In genomic region chr16:31988595-31989581, GRCh38 we compare ENCODE assay signal across 8 cellular contexts.
DNase-seq lines count a peak whose midpoint lies in the region; ATAC-seq, FAIRE-seq and TF ChIP-seq lines count a peak whose summit lies in the region.
"Not testable (repeated sequence)": the region's sequence is repeated elsewhere in the genome, so short reads cannot be mapped to it uniquely, and the experiment has no call there.

No MANE protein-coding gene starts in this region.

- H3K4me1 Mint-ChIP-seq in activated B cell treated with CpG ODN at 0.5 μM for 24 hours; activated naive CD8-positive, alpha-beta T cell treated with anti-CD3 and anti-CD28 coated beads, Interleukin-2, amount 10 ng/mL, durations not matched to agents 7 days and 5 days; stimulated activated effector memory CD8-positive, alpha-beta T cell treated with anti-CD3 and anti-CD28 coated beads, Interleukin-12 subunit alpha, Interleukin-12 subunit beta, amount 100 ng/mL, for 72 hours: not testable (repeated sequence)

- not testable (repeated sequence) for H3K27me3 Mint-ChIP-seq in activated B cell treated with CpG ODN at 0.5 μM for 24 hours; activated naive CD8-positive, alpha-beta T cell treated with anti-CD3 and anti-CD28 coated beads, Interleukin-2, amount 10 ng/mL, durations not matched to agents 7 days and 5 days

- POLR2A ChIA-PET in activated B cell treated with CpG ODN at 0.5 μM for 24 hours (lab: Charles Lee); activated naive CD8-positive, alpha-beta T cell treated with anti-CD3 and anti-CD28 coated beads, Interleukin-2, amount 10 ng/mL, durations not matched to agents 7 days and 5 days (lab: Charles Lee); HepG2 (lab: Yijun Ruan, JAX): not testable (repeated sequence)

- H3K27ac Mint-ChIP-seq in activated B cell treated with CpG ODN at 0.5 μM for 24 hours; activated naive CD8-positive, alpha-beta T cell treated with anti-CD3 and anti-CD28 coated beads, Interleukin-2, amount 10 ng/mL, durations not matched to agents 7 days and 5 days; stimulated activated effector memory CD8-positive, alpha-beta T cell treated with anti-CD3 and anti-CD28 coated beads, Interleukin-12 subunit alpha, Interleukin-12 subunit beta, amount 100 ng/mL, for 72 hours: not testable (repeated sequence)

- not testable (repeated sequence) for H3K36me3 ChIP-seq in HepG2 (replicated peaks in 1 of 2; ENCODE audit: control insufficient read depth in 1 of 2, insufficient read depth in 2 of 2, low read length in 2 of 2)

- not testable (repeated sequence) for H3K27me3 ChIP-seq in HepG2 (ENCODE audit: control insufficient read depth in 1 of 2, insufficient read depth in 2 of 2, low read length in 2 of 2)

- WGBS in HepG2 (ENCODE audit: low lambda C conversion rate), result 17% methylated on average over 3 of the region's 23 CpGs

- H3K27ac ChIP-seq in HepG2 (ENCODE audit: extremely low read length, insufficient read depth, low read length), result not testable (repeated sequence)

- not testable (repeated sequence) for TF ChIP-seq RAD21 in HepG2 (CRISPR knock-in tag; IDR thresholded peaks at IDR 0.05)

- not testable (repeated sequence) for H3K4me3 Mint-ChIP-seq in activated B cell treated with CpG ODN at 0.5 μM for 24 hours; activated naive CD8-positive, alpha-beta T cell treated with anti-CD3 and anti-CD28 coated beads, Interleukin-2, amount 10 ng/mL, durations not matched to agents 7 days and 5 days; stimulated activated effector memory CD8-positive, alpha-beta T cell treated with anti-CD3 and anti-CD28 coated beads, Interleukin-12 subunit alpha, Interleukin-12 subunit beta, amount 100 ng/mL, for 72 hours

- ATAC-seq in GM18867 (IDR thresholded peaks at IDR 0.05; ENCODE audit: unreplicated experiment) (peak; percentile 71), HG03159 (IDR thresholded peaks at IDR 0.05; ENCODE audit: unreplicated experiment) (peak; percentile 57), activated B cell treated with CpG ODN at 0.5 μM for 24 hours (ENCODE audit: low read depth) (peak; percentile 49), HepG2 (peak; percentile 96)
- peak; percentile 61 for ATAC-seq in activated naive CD8-positive, alpha-beta T cell treated with anti-CD3 and anti-CD28 coated beads, Interleukin-2, amount 10 ng/mL, durations not matched to agents 7 days and 5 days (ENCODE audit: low read depth)
- ATAC-seq in stimulated activated effector memory CD8-positive, alpha-beta T cell treated with anti-CD3 and anti-CD28 coated beads, Interleukin-12 subunit alpha, Interleukin-12 subunit beta, amount 100 ng/mL, for 72 hours, result peak; percentile 78

- TF ChIP-seq CTCF in activated B cell treated with CpG ODN at 0.5 μM for 24 hours (IDR thresholded peaks at IDR 0.05); HepG2 (CRISPR knock-in tag; IDR thresholded peaks at IDR 0.05): not testable (repeated sequence)

- not testable (repeated sequence) for H3K4me1 ChIP-seq in HepG2 (ENCODE audit: insufficient read depth, low read length)

- H2AFZ ChIP-seq in HepG2 (ENCODE audit: low read length), result not testable (repeated sequence)

- not testable (repeated sequence) for H3K79me2 ChIP-seq in HepG2 (ENCODE audit: insufficient read depth, low read length)

- not testable (repeated sequence) for TF ChIP-seq EP300 in HepG2 (IDR thresholded peaks at IDR 0.05; ENCODE audit: low read depth in 2 of 2, low read length in 2 of 2); HepG2 (CRISPR knock-in tag; IDR thresholded peaks at IDR 0.05; ENCODE audit: borderline replicate concordance)

- not testable (repeated sequence) for H3K4me2 ChIP-seq in HepG2 (ENCODE audit: low read depth, low read length)

- not testable (repeated sequence) for H4K20me1 ChIP-seq in HepG2 (ENCODE audit: insufficient read depth, low read length)

- not testable (repeated sequence) for H3K9ac ChIP-seq in HepG2 (ENCODE audit: insufficient read depth, low read depth, low read length)

- CTCF ChIA-PET in activated B cell treated with CpG ODN at 0.5 μM for 24 hours (lab: Charles Lee); HepG2 (lab: Yijun Ruan, JAX; ENCODE audit: low intra/inter-chr PET ratio, low total read pairs): not testable (repeated sequence)

- not testable (repeated sequence) for FAIRE-seq in HepG2 (lab: Jason Lieb, UNC)

- in situ Hi-C loops in HepG2 (cut with HindIII; ENCODE audit: extremely low pct_ligation_motif_present, low pct_unique_long_range_greater_than_20kb), result not testable (repeated sequence)

- intact Hi-C loops in activated B cell treated with CpG ODN at 0.5 μM for 24 hours (cut with micrococcal nuclease); HepG2 (cut with micrococcal nuclease; ENCODE audit: unreplicated experiment): not testable (repeated sequence)

- DNase-seq in activated B cell treated with CpG ODN at 0.5 μM for 24 hours, result peak; percentile 24
- DNase-seq in activated T-cell treated with anti-CD3 and anti-CD28 coated beads for 1 hour (ENCODE audit: low read depth), result peak; percentile 39
- DNase-seq in activated naive CD8-positive, alpha-beta T cell treated with anti-CD3 and anti-CD28 coated beads, Interleukin-2, amount 10 ng/mL, durations not matched to agents 7 days and 5 days; HepG2 (ENCODE audit: low spot score): not testable (repeated sequence)
- DNase-seq in stimulated activated CD4-positive, alpha-beta T cell treated with anti-CD3 and anti-CD28 coated beads, Interleukin-1b, Interleukin-23, amount 100 ng/mL, for 4 hours (ENCODE audit: low read depth in 2 of 2), result peak; percentile 29 to 48
- DNase-seq in stimulated activated effector memory CD8-positive, alpha-beta T cell treated with anti-CD3 and anti-CD28 coated beads, Interleukin-12 subunit alpha, Interleukin-12 subunit beta, amount 100 ng/mL, for 72 hours (ENCODE audit: low spot score in 2 of 2), result peak in 1 of 2 donors; percentile 56

- not testable (repeated sequence) for H3K4me3 ChIP-seq in HepG2 (replicated peaks in 1 of 3; ENCODE audit: insufficient read depth in 1 of 3, low read depth in 2 of 3, low read length in 3 of 3)

- not testable (repeated sequence) for H3K36me3 Mint-ChIP-seq in activated B cell treated with CpG ODN at 0.5 μM for 24 hours (ENCODE audit: low read depth); activated naive CD8-positive, alpha-beta T cell treated with anti-CD3 and anti-CD28 coated beads, Interleukin-2, amount 10 ng/mL, durations not matched to agents 7 days and 5 days; stimulated activated effector memory CD8-positive, alpha-beta T cell treated with anti-CD3 and anti-CD28 coated beads, Interleukin-12 subunit alpha, Interleukin-12 subunit beta, amount 100 ng/mL, for 72 hours

- not testable (repeated sequence) for H3K9me3 Mint-ChIP-seq in activated B cell treated with CpG ODN at 0.5 μM for 24 hours; activated naive CD8-positive, alpha-beta T cell treated with anti-CD3 and anti-CD28 coated beads, Interleukin-2, amount 10 ng/mL, durations not matched to agents 7 days and 5 days; stimulated activated effector memory CD8-positive, alpha-beta T cell treated with anti-CD3 and anti-CD28 coated beads, Interleukin-12 subunit alpha, Interleukin-12 subunit beta, amount 100 ng/mL, for 72 hours

- H3K9me3 ChIP-seq in HepG2 (ENCODE audit: low read length), result not testable (repeated sequence)

- BruUV-seq in HepG2 (replicated peaks; lab: Mats Ljungman, UMichigan), result not testable (repeated sequence)

- TF ChIP-seq POLR2A in HepG2 (IDR thresholded peaks at IDR 0.05; ENCODE audit: insufficient read depth in 1 of 2, low read depth in 2 of 2, low read length in 2 of 2), result not testable (repeated sequence)

TF ChIP-seq in HepG2, 621 proteins besides CTCF, POLR2A, EP300 and RAD21:
- TF ChIP-seq STAG1 (CRISPR knock-in tag; IDR thresholded peaks at IDR 0.05), result peak; percentile 48
